In the genomic region with DNA sequence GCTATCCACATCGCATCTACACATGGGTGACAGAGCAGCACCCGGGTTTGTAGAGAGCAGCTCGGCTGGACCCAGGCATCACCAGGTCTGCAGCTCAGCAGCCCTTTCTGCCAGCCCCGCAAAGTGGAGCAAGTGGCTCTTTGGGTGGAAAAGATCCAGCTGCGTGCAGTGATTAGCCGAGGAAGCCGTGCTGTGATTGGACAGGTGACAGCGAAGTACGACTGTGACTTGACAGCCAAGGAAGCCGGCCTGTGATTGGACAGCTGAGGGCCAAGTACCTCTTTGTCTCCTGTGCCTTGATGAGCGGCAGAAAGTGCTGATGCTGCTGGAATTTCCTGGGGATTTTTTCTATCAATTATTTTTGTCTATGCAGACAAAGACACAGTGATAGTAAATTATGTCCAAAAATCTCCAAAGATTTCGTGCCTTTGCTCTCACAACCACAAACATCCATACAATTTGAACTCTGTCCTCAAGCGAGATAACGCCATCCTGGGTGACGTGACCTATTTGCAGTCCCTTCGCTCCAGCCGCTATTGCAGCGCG, we compare ENCODE assay signal across 1 cellular context.
A peak's percentile ranks its signal among the peaks of the same experiment; 100 is the strongest.
TF ChIP-seq lines count a peak whose summit lies in the region.

No MANE protein-coding gene starts in this region.

TF ChIP-seq in HepG2, 621 proteins besides CTCF, POLR2A, EP300 and RAD21 (continued from another document and continues in another):
- TF ChIP-seq, protein P1, sequence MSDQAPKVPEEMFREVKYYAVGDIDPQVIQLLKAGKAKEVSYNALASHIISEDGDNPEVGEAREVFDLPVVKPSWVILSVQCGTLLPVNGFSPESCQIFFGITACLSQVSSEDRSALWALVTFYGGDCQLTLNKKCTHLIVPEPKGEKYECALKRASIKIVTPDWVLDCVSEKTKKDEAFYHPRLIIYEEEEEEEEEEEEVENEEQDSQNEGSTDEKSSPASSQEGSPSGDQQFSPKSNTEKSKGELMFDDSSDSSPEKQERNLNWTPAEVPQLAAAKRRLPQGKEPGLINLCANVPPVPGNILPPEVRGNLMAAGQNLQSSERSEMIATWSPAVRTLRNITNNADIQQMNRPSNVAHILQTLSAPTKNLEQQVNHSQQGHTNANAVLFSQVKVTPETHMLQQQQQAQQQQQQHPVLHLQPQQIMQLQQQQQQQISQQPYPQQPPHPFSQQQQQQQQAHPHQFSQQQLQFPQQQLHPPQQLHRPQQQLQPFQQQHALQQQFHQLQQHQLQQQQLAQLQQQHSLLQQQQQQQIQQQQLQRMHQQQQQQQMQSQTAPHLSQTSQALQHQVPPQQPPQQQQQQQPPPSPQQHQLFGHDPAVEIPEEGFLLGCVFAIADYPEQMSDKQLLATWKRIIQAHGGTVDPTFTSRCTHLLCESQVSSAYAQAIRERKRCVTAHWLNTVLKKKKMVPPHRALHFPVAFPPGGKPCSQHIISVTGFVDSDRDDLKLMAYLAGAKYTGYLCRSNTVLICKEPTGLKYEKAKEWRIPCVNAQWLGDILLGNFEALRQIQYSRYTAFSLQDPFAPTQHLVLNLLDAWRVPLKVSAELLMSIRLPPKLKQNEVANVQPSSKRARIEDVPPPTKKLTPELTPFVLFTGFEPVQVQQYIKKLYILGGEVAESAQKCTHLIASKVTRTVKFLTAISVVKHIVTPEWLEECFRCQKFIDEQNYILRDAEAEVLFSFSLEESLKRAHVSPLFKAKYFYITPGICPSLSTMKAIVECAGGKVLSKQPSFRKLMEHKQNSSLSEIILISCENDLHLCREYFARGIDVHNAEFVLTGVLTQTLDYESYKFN (CRISPR knock-in tag; conservative IDR thresholded peaks at IDR 0.05) = peak; percentile 62; the same call in 1 of the 2 replicates
- TF ChIP-seq, protein P2, sequence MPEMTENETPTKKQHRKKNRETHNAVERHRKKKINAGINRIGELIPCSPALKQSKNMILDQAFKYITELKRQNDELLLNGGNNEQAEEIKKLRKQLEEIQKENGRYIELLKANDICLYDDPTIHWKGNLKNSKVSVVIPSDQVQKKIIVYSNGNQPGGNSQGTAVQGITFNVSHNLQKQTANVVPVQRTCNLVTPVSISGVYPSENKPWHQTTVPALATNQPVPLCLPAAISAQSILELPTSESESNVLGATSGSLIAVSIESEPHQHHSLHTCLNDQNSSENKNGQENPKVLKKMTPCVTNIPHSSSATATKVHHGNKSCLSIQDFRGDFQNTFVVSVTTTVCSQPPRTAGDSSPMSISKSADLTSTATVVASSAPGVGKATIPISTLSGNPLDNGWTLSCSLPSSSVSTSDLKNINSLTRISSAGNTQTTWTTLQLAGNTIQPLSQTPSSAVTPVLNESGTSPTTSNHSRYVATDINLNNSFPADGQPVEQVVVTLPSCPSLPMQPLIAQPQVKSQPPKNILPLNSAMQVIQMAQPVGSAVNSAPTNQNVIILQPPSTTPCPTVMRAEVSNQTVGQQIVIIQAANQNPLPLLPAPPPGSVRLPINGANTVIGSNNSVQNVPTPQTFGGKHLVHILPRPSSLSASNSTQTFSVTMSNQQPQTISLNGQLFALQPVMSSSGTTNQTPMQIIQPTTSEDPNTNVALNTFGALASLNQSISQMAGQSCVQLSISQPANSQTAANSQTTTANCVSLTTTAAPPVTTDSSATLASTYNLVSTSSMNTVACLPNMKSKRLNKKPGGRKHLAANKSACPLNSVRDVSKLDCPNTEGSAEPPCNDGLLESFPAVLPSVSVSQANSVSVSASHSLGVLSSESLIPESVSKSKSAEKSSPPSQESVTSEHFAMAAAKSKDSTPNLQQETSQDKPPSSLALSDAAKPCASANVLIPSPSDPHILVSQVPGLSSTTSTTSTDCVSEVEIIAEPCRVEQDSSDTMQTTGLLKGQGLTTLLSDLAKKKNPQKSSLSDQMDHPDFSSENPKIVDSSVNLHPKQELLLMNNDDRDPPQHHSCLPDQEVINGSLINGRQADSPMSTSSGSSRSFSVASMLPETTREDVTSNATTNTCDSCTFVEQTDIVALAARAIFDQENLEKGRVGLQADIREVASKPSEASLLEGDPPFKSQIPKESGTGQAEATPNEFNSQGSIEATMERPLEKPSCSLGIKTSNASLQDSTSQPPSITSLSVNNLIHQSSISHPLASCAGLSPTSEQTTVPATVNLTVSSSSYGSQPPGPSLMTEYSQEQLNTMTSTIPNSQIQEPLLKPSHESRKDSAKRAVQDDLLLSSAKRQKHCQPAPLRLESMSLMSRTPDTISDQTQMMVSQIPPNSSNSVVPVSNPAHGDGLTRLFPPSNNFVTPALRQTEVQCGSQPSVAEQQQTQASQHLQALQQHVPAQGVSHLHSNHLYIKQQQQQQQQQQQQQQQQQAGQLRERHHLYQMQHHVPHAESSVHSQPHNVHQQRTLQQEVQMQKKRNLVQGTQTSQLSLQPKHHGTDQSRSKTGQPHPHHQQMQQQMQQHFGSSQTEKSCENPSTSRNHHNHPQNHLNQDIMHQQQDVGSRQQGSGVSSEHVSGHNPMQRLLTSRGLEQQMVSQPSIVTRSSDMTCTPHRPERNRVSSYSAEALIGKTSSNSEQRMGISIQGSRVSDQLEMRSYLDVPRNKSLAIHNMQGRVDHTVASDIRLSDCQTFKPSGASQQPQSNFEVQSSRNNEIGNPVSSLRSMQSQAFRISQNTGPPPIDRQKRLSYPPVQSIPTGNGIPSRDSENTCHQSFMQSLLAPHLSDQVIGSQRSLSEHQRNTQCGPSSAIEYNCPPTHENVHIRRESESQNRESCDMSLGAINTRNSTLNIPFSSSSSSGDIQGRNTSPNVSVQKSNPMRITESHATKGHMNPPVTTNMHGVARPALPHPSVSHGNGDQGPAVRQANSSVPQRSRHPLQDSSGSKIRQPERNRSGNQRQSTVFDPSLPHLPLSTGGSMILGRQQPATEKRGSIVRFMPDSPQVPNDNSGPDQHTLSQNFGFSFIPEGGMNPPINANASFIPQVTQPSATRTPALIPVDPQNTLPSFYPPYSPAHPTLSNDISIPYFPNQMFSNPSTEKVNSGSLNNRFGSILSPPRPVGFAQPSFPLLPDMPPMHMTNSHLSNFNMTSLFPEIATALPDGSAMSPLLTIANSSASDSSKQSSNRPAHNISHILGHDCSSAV (CRISPR knock-in tag; IDR thresholded peaks at IDR 0.05; ENCODE audit: borderline replicate concordance) = no peak
- TF ChIP-seq NCOR1 (IDR thresholded peaks at IDR 0.05; ENCODE audit: borderline replicate concordance, low read length) = peak; percentile 50; the same call in 1 of the 2 replicates
- peak; percentile 41; the same call in 1 of the 2 replicates for TF ChIP-seq MEIS2 (CRISPR knock-in tag; IDR thresholded peaks at IDR 0.05)
- TF ChIP-seq, protein P3, sequence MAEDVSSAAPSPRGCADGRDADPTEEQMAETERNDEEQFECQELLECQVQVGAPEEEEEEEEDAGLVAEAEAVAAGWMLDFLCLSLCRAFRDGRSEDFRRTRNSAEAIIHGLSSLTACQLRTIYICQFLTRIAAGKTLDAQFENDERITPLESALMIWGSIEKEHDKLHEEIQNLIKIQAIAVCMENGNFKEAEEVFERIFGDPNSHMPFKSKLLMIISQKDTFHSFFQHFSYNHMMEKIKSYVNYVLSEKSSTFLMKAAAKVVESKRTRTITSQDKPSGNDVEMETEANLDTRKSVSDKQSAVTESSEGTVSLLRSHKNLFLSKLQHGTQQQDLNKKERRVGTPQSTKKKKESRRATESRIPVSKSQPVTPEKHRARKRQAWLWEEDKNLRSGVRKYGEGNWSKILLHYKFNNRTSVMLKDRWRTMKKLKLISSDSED (CRISPR knock-in tag; IDR thresholded peaks at IDR 0.05) = no peak
- no peak for TF ChIP-seq MIER3 (CRISPR knock-in tag; IDR thresholded peaks at IDR 0.05; ENCODE audit: borderline replicate concordance)
- TF ChIP-seq, protein P4, sequence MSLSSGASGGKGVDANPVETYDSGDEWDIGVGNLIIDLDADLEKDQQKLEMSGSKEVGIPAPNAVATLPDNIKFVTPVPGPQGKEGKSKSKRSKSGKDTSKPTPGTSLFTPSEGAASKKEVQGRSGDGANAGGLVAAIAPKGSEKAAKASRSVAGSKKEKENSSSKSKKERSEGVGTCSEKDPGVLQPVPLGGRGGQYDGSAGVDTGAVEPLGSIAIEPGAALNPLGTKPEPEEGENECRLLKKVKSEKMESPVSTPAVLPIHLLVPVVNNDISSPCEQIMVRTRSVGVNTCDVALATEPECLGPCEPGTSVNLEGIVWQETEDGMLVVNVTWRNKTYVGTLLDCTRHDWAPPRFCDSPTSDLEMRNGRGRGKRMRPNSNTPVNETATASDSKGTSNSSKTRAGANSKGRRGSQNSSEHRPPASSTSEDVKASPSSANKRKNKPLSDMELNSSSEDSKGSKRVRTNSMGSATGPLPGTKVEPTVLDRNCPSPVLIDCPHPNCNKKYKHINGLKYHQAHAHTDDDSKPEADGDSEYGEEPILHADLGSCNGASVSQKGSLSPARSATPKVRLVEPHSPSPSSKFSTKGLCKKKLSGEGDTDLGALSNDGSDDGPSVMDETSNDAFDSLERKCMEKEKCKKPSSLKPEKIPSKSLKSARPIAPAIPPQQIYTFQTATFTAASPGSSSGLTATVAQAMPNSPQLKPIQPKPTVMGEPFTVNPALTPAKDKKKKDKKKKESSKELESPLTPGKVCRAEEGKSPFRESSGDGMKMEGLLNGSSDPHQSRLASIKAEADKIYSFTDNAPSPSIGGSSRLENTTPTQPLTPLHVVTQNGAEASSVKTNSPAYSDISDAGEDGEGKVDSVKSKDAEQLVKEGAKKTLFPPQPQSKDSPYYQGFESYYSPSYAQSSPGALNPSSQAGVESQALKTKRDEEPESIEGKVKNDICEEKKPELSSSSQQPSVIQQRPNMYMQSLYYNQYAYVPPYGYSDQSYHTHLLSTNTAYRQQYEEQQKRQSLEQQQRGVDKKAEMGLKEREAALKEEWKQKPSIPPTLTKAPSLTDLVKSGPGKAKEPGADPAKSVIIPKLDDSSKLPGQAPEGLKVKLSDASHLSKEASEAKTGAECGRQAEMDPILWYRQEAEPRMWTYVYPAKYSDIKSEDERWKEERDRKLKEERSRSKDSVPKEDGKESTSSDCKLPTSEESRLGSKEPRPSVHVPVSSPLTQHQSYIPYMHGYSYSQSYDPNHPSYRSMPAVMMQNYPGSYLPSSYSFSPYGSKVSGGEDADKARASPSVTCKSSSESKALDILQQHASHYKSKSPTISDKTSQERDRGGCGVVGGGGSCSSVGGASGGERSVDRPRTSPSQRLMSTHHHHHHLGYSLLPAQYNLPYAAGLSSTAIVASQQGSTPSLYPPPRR (CRISPR knock-in tag; IDR thresholded peaks at IDR 0.05; ENCODE audit: borderline replicate concordance) = no peak
- TF ChIP-seq MAFG (CRISPR knock-in tag; IDR thresholded peaks at IDR 0.05) = peak; percentile 86
- TF ChIP-seq, protein P5, sequence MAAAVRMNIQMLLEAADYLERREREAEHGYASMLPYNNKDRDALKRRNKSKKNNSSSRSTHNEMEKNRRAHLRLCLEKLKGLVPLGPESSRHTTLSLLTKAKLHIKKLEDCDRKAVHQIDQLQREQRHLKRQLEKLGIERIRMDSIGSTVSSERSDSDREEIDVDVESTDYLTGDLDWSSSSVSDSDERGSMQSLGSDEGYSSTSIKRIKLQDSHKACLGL (CRISPR knock-in tag; IDR thresholded peaks at IDR 0.05) = no peak
- TF ChIP-seq CREM (IDR thresholded peaks at IDR 0.05) = peak; percentile 63
- TF ChIP-seq CREM (CRISPR knock-in tag; IDR thresholded peaks at IDR 0.05) = no peak
- TF ChIP-seq MED13 (CRISPR knock-in tag; IDR thresholded peaks at IDR 0.05) = no peak
- TF ChIP-seq ZNF557 (CRISPR knock-in tag; IDR thresholded peaks at IDR 0.05) = no peak
- TF ChIP-seq, protein P6, sequence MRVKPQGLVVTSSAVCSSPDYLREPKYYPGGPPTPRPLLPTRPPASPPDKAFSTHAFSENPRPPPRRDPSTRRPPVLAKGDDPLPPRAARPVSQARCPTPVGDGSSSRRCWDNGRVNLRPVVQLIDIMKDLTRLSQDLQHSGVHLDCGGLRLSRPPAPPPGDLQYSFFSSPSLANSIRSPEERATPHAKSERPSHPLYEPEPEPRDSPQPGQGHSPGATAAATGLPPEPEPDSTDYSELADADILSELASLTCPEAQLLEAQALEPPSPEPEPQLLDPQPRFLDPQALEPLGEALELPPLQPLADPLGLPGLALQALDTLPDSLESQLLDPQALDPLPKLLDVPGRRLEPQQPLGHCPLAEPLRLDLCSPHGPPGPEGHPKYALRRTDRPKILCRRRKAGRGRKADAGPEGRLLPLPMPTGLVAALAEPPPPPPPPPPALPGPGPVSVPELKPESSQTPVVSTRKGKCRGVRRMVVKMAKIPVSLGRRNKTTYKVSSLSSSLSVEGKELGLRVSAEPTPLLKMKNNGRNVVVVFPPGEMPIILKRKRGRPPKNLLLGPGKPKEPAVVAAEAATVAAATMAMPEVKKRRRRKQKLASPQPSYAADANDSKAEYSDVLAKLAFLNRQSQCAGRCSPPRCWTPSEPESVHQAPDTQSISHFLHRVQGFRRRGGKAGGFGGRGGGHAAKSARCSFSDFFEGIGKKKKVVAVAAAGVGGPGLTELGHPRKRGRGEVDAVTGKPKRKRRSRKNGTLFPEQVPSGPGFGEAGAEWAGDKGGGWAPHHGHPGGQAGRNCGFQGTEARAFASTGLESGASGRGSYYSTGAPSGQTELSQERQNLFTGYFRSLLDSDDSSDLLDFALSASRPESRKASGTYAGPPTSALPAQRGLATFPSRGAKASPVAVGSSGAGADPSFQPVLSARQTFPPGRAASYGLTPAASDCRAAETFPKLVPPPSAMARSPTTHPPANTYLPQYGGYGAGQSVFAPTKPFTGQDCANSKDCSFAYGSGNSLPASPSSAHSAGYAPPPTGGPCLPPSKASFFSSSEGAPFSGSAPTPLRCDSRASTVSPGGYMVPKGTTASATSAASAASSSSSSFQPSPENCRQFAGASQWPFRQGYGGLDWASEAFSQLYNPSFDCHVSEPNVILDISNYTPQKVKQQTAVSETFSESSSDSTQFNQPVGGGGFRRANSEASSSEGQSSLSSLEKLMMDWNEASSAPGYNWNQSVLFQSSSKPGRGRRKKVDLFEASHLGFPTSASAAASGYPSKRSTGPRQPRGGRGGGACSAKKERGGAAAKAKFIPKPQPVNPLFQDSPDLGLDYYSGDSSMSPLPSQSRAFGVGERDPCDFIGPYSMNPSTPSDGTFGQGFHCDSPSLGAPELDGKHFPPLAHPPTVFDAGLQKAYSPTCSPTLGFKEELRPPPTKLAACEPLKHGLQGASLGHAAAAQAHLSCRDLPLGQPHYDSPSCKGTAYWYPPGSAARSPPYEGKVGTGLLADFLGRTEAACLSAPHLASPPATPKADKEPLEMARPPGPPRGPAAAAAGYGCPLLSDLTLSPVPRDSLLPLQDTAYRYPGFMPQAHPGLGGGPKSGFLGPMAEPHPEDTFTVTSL (CRISPR knock-in tag; IDR thresholded peaks at IDR 0.05; ENCODE audit: borderline replicate concordance) = no peak
- TF ChIP-seq ZNF569 (CRISPR knock-in tag; IDR thresholded peaks at IDR 0.05; ENCODE audit: borderline replicate concordance) = no peak
- peak; percentile 98 for TF ChIP-seq ZNF205 (CRISPR knock-in tag; IDR thresholded peaks at IDR 0.05)
- no peak for TF ChIP-seq NFKBIZ (CRISPR knock-in tag; IDR thresholded peaks at IDR 0.05)
- TF ChIP-seq, protein P7, sequence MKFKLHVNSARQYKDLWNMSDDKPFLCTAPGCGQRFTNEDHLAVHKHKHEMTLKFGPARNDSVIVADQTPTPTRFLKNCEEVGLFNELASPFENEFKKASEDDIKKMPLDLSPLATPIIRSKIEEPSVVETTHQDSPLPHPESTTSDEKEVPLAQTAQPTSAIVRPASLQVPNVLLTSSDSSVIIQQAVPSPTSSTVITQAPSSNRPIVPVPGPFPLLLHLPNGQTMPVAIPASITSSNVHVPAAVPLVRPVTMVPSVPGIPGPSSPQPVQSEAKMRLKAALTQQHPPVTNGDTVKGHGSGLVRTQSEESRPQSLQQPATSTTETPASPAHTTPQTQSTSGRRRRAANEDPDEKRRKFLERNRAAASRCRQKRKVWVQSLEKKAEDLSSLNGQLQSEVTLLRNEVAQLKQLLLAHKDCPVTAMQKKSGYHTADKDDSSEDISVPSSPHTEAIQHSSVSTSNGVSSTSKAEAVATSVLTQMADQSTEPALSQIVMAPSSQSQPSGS (CRISPR knock-in tag; IDR thresholded peaks at IDR 0.05) = peak; percentile 70; the same call in 1 of the 2 replicates
